ENCODE assay signal across 8 cellular contexts in the genomic region with DNA sequence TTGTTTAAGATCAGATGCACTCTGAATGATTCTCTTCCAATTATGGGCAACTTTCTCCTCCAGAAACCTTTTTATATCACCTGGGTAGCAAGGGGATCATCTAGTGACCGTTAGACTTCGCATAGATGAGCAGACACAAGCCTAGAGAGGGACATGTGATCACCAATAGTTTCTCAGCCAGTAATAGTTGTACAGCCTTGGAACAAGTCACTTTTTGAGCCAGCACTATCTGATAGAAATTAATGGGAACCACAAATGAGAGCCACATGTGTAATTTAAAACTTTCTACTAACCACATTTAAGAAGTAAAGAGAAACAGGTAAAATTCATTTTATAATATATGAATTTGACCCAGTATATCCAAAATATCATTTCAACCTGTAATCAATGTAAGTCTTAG. TPM values are rescaled to one million over a fixed set of nuclear protein-coding genes. Genes with fewer than 3 reads are reported as not detected.
A peak's percentile ranks its signal among the peaks of the same experiment; 100 is the strongest.
DNase-seq lines count a peak whose midpoint lies in the region; ATAC-seq, FAIRE-seq and TF ChIP-seq lines count a peak whose summit lies in the region.

No MANE protein-coding gene starts in this region.

- H3K36me3 ChIP-seq in HEK293 (ENCODE audit: control insufficient read depth in 2 of 2, insufficient read depth in 1 of 2, low read length in 2 of 2) = peaks cover 0 to 3% of the 10 kb centered on the region in 2 experiments; a peak in 2 of 3 replicates

- POLR2A ChIA-PET in A549 (lab: Yijun Ruan, JAX) = no interaction called here
- POLR2A ChIA-PET in HEK293 (lab: Yijun Ruan, JAX) = interaction anchor here (1.0 kb wide), 1 partner anchor 11 kb away, joined by 5 read pairs; no protein-coding TSS in a partner anchor

- TF ChIP-seq RAD21 in A549 (conservative IDR thresholded peaks at IDR 0.05 in 1 of 2, IDR thresholded peaks at IDR 0.05 in 1 of 2) = no peak

- H3K36me3 Mint-ChIP-seq in mesothelial cell of epicardium = no peaks in the 10 kb centered on the region

- H3K27ac ChIP-seq in A549 (peak overlapping the region; percentile 56 to 77), HEK293 (ENCODE audit: extremely low read depth, low read depth, low read length) (no peak overlapping the region)

- TF ChIP-seq POLR2A in A549 (IDR thresholded peaks at IDR 0.05; ENCODE audit: low read length) (no peak), erythroblast (IDR thresholded peaks at IDR 0.05; ENCODE audit: low read length) (no peak)

- no peaks in the 10 kb centered on the region for H3K9me3 Mint-ChIP-seq in mesothelial cell of epicardium

- H3K9me3 ChIP-seq in A549 = no peaks in the 10 kb centered on the region
- H3K9me3 ChIP-seq in HEK293 (ENCODE audit: control insufficient read depth, insufficient read depth, low read depth, low read length) = no peaks in the 10 kb centered on the region

- H3K27me3 Mint-ChIP-seq in mesothelial cell of epicardium (ENCODE audit: low read depth) = peaks cover 29% of the 10 kb centered on the region

- in situ Hi-C loops in astrocyte of the cerebellum (cut with HindIII; ENCODE audit: low sequenced_read_pairs) = no loop called here

- WGBS in A549 (ENCODE audit: missing lambda C conversion rate) = 90% methylated on average over 2 of the region's 2 CpGs

- H3K4me1 ChIP-seq in A549 (peaks cover 12% of the 10 kb centered on the region; the same call in 1 of the 3 replicates), HEK293 (ENCODE audit: control insufficient read depth, insufficient read depth, low read length) (no peaks in the 10 kb centered on the region)

- H3K4me2 ChIP-seq in A549 = peak overlapping the region; percentile 66

- no peak for FAIRE-seq in A549 (lab: Jason Lieb, UNC)

- TF ChIP-seq CTCF in A549 (IDR thresholded peaks at IDR 0.05) (no peak), HEK293 (tag by site-specific recombination; IDR thresholded peaks at IDR 0.05) (no peak), astrocyte of the cerebellum (IDR thresholded peaks at IDR 0.05; ENCODE audit: low read depth, low read length, missing control alignments) (no peak), mesothelial cell of epicardium (IDR thresholded peaks at IDR 0.05; ENCODE audit: unreplicated experiment) (no peak)

- TF ChIP-seq EP300 in A549 (IDR thresholded peaks at IDR 0.05) = no peak

- peak overlapping the region; percentile 64 for H3K4me3 ChIP-seq in A549
- H3K4me3 ChIP-seq in HEK293 (ENCODE audit: low read depth, low read length) = peak overlapping the region; percentile 37
- H3K4me3 ChIP-seq in astrocyte of the cerebellum (ENCODE audit: low read depth, low read length) = peak overlapping the region; percentile 96

- DNase-seq in A549 (ENCODE audit: low read depth in 1 of 2, low spot score in 1 of 2) (no peak), astrocyte of the cerebellum (ENCODE audit: low read depth) (no peak), mesothelial cell of epicardium (ENCODE audit: low spot score in 2 of 2, unreplicated experiment in 2 of 2) (no peak), erythroblast (lab: John Stamatoyannopoulos, UW) (no peak), NAMALWA (ENCODE audit: low spot score) (no peak), NOMO-1 treated with DMSO at 0.1 percent for 48 hours (lab: John Stamatoyannopoulos, UW; ENCODE audit: unreplicated experiment) (no peak), cerebellar nuclear complex (lab: John Stamatoyannopoulos, UW) (no peak)

- peak overlapping the region; percentile 96 for H3K4me3 Mint-ChIP-seq in mesothelial cell of epicardium

- H3K4me1 Mint-ChIP-seq in mesothelial cell of epicardium = peaks cover 18% of the 10 kb centered on the region

- CTCF ChIA-PET in A549 (lab: Yijun Ruan, JAX) = interaction anchor here (1.2 to 1.3 kb wide), 2 partner anchors 27 to 129 kb away, joined by 3 to 5 read pairs; no protein-coding TSS in a partner anchor
- CTCF ChIA-PET in HEK293 (lab: Yijun Ruan, JAX) = no interaction called here

- peak overlapping the region; percentile 67 for H3K27ac Mint-ChIP-seq in mesothelial cell of epicardium

- no peak for ATAC-seq in A549

TF ChIP-seq in A549, 52 proteins besides CTCF, POLR2A, EP300 and RAD21:
- TF ChIP-seq CBX8 (IDR thresholded peaks at IDR 0.05) (no peak), ZNF302 (CRISPR knock-in tag; IDR thresholded peaks at IDR 0.05) (no peak), MAZ (IDR thresholded peaks at IDR 0.05; ENCODE audit: borderline replicate concordance, low read depth, low read length) (no peak), MAFK (IDR thresholded peaks at IDR 0.05; ENCODE audit: partially characterized antibody) (no peak), ZC3H11A (IDR thresholded peaks at IDR 0.05) (no peak), SREBF2 (IDR thresholded peaks at IDR 0.05) (no peak), HEYL (CRISPR knock-in tag; IDR thresholded peaks at IDR 0.05) (no peak), KDM1A (IDR thresholded peaks at IDR 0.05; ENCODE audit: low read depth) (no peak), BHLHE40 (IDR thresholded peaks at IDR 0.05; ENCODE audit: low read depth, low read length) (no peak), FOXS1 (CRISPR knock-in tag; IDR thresholded peaks at IDR 0.05) (no peak)
- TF ChIP-seq, protein P1, sequence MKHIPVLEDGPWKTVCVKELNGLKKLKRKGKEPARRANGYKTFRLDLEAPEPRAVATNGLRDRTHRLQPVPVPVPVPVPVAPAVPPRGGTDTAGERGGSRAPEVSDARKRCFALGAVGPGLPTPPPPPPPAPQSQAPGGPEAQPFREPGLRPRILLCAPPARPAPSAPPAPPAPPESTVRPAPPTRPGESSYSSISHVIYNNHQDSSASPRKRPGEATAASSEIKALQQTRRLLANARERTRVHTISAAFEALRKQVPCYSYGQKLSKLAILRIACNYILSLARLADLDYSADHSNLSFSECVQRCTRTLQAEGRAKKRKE (CRISPR knock-in tag; IDR thresholded peaks at IDR 0.05; ENCODE audit: low read depth) = no peak

TF ChIP-seq in HEK293, 187 proteins besides CTCF, POLR2A, EP300 and RAD21:
- TF ChIP-seq, protein P2, sequence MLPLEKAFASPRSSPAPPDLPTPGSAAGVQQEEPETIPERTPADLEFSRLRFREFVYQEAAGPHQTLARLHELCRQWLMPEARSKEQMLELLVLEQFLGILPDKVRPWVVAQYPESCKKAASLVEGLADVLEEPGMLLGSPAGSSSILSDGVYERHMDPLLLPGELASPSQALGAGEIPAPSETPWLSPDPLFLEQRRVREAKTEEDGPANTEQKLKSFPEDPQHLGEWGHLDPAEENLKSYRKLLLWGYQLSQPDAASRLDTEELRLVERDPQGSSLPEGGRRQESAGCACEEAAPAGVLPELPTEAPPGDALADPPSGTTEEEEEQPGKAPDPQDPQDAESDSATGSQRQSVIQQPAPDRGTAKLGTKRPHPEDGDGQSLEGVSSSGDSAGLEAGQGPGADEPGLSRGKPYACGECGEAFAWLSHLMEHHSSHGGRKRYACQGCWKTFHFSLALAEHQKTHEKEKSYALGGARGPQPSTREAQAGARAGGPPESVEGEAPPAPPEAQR (tag by site-specific recombination; IDR thresholded peaks at IDR 0.05) = no peak
- peak; percentile 67; the same call in 1 of the 2 replicates for TF ChIP-seq PRDM1 (tag by site-specific recombination; IDR thresholded peaks at IDR 0.05)
TF ChIP-seq in HEK293: peak in this region for 1.

RNA-seq across cellular contexts. Expression of a gene that starts 0.6 kb away (rescaled TPM):
- polyA plus RNA-seq in A549 (2011; rRNA removed) (39.0 and 41.0 TPM in 2 replicates), A549 (2017; fragmentation: RNase III; extraction: RNeasy Plus Mini Kit Qiagen cat#74134 plus additional on column Dnase treatment) (57.9 to 60.4 TPM (median 59.9 TPM) in 3 replicates)
- polyA plus RNA-seq in A549 (2012; cell fraction: cytosol; rRNA removed) = 43.6 and 44.0 TPM in 2 replicates
- 27.0 and 30.4 TPM in 2 replicates for polyA plus RNA-seq in A549 (2012; cell fraction: nucleus; rRNA removed)
- polyA minus RNA-seq in A549 (2011; rRNA and poly(A)+ RNA removed) = 37.6 and 43.4 TPM in 2 replicates
- total RNA-seq in mesothelial cell of epicardium = 55.6 to 59.1 TPM (median 59.0 TPM) in 3 replicates

Comparison
In these comparisons a context has a peak if more than half of its experiments do, and no peak if none do; other contexts are left out.
1. H3K4me3 ChIP-seq: peak in every context shown above with its lines; median percentile 96 in astrocyte of the cerebellum; 64 in A549; 37 in HEK293.